1 cellular context compared by ENCODE assay signal in genomic region chr1:87170151-87170550, GRCh38.
TF ChIP-seq lines count a peak whose summit lies in the region.

No MANE protein-coding gene starts in this region.

TF ChIP-seq in H1, 55 proteins besides CTCF, POLR2A, EP300 and RAD21 (continued from another document):
- TF ChIP-seq CHD7 (IDR thresholded peaks at IDR 0.05; ENCODE audit: insufficient replicate concordance, low read length) (no peak), YY1 (IDR thresholded peaks at IDR 0.05; ENCODE audit: low read depth, low read length) (no peak), POLR2AphosphoS5 (IDR thresholded peaks at IDR 0.05; ENCODE audit: low read depth, low read length) (no peak), JUND (IDR thresholded peaks at IDR 0.05; ENCODE audit: low read length) (no peak), CHD1 (IDR thresholded peaks at IDR 0.05; ENCODE audit: low read depth, low read length) (no peak), SIRT6 (IDR thresholded peaks at IDR 0.05; ENCODE audit: low read length) (no peak)
